ENCODE assay signal across 1 cellular context in the genomic region with DNA sequence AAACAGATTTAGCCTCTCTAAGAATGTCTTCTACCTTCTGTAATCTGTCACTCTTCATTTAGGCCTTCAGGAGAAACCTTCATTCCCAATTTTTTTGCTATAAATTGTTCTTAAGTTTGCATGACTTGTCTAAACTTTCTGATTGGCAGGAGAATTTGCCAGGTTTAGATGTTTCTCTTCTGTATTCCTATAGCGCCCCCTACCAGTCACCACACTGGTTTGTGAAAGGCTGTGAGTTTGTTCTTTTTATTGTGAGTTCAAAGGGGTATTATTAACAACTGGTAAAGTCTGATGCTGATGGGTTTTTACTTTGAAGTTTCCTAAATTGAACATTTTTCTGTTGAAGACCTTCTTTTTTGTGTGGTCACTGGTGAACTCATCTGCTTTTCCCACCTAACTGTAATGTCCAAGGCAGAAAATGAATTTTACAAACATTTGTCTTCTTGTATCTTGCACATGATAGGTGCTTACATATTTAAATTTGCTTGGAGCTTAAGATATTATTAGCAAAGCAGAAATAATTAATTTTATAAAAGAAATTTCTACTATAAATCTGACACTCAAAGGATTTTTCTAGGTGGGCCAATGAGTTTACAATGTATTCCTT.
TF ChIP-seq lines count a peak whose summit lies in the region.

No MANE protein-coding gene starts in this region.

TF ChIP-seq in WTC11, 78 proteins besides CTCF, POLR2A, EP300 and RAD21 (continued from another document):
- TF ChIP-seq AFF4 (CRISPR knock-in tag; IDR thresholded peaks at IDR 0.05; ENCODE audit: borderline replicate concordance) = no peak
- TF ChIP-seq GTF2I (CRISPR knock-in tag; conservative IDR thresholded peaks at IDR 0.05) = no peak
- TF ChIP-seq, protein P1, sequence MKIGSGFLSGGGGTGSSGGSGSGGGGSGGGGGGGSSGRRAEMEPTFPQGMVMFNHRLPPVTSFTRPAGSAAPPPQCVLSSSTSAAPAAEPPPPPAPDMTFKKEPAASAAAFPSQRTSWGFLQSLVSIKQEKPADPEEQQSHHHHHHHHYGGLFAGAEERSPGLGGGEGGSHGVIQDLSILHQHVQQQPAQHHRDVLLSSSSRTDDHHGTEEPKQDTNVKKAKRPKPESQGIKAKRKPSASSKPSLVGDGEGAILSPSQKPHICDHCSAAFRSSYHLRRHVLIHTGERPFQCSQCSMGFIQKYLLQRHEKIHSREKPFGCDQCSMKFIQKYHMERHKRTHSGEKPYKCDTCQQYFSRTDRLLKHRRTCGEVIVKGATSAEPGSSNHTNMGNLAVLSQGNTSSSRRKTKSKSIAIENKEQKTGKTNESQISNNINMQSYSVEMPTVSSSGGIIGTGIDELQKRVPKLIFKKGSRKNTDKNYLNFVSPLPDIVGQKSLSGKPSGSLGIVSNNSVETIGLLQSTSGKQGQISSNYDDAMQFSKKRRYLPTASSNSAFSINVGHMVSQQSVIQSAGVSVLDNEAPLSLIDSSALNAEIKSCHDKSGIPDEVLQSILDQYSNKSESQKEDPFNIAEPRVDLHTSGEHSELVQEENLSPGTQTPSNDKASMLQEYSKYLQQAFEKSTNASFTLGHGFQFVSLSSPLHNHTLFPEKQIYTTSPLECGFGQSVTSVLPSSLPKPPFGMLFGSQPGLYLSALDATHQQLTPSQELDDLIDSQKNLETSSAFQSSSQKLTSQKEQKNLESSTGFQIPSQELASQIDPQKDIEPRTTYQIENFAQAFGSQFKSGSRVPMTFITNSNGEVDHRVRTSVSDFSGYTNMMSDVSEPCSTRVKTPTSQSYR (CRISPR knock-in tag; IDR thresholded peaks at IDR 0.05) = no peak
- TF ChIP-seq FOXJ3 (CRISPR knock-in tag; IDR thresholded peaks at IDR 0.05; ENCODE audit: borderline replicate concordance) = no peak
- no peak for TF ChIP-seq PRDM15 (CRISPR knock-in tag; IDR thresholded peaks at IDR 0.05)
- TF ChIP-seq CREB1 (CRISPR knock-in tag; IDR thresholded peaks at IDR 0.05) = no peak
- TF ChIP-seq, protein P2, sequence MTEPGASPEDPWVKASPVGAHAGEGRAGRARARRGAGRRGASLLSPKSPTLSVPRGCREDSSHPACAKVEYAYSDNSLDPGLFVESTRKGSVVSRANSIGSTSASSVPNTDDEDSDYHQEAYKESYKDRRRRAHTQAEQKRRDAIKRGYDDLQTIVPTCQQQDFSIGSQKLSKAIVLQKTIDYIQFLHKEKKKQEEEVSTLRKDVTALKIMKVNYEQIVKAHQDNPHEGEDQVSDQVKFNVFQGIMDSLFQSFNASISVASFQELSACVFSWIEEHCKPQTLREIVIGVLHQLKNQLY (CRISPR knock-in tag; IDR thresholded peaks at IDR 0.05) = no peak
